In genomic region chr17:58228679-58229078, GRCh38 we compare ENCODE assay signal across 1 cellular context.
TF ChIP-seq lines count a peak whose summit lies in the region.

No MANE protein-coding gene starts in this region.

TF ChIP-seq in WTC11, 78 proteins besides CTCF, POLR2A, EP300 and RAD21:
- TF ChIP-seq MYBL2 (CRISPR knock-in tag; IDR thresholded peaks at IDR 0.05) (no peak), SP1 (CRISPR knock-in tag; conservative IDR thresholded peaks at IDR 0.05) (no peak)
- TF ChIP-seq, protein P1, sequence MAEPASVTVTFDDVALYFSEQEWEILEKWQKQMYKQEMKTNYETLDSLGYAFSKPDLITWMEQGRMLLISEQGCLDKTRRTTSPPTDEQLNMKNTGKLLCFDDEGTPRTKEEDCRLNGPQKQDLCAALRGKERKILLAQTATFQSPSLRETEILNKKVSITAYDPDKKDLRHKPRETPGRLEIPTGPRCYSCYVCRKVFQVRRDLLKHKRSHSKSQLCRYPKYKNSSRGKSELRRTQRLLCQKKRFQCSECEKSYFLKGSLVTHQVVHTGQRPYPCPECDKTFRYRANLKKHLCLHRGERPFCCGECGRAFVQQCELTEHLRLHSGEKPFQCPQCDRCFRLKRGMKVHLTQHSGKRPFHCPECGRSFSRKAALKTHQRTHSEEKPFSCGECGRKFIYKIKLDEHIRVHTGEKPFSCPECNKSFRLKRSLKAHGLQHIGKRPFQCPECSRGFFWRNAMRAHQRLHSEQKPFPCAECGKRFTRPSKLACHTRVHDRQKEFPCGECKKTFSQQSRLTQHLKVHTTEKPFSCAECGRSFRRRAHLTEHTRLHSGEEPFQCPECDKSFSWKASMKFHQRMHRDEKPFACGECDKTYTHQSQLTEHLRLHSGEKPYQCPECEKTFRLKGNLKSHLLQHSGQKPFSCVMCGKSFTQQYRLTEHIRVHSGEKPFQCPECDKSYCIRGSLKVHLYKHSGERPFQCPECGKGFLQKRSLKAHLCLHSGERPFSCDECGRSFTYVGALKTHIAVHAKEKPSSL (CRISPR knock-in tag; conservative IDR thresholded peaks at IDR 0.05) = no peak
